11 cellular contexts compared by ENCODE assay signal in the genomic region with DNA sequence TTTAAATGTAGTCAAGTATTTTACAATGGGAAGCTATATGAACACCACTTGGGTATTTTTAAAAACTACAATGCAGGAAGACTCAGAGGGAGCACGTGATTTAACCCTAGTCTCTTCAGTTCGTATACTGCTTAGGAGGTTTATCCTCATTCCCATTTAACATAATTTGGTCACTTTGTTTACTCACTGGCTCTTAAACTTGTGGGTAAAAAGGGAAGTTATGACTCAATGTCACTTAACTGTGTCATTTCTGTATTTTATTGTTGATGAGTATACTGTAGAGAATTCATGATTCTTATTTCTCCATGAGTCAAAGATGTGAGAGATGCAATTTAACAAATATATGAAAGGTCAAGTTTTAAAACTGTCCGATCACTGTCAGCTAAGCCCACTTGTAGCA. TPM values are rescaled to one million over a fixed set of nuclear protein-coding genes. Genes with fewer than 3 reads are reported as not detected.
DNase-seq lines count a peak whose midpoint lies in the region; ATAC-seq, FAIRE-seq and TF ChIP-seq lines count a peak whose summit lies in the region.
"Had no signal": no experiment of that assay in that cellular context is flagged by ENCODE, and none has a peak within 500 bp of the region (broad histone marks: within the 10 kb centered on the region; RNA-seq: fewer than 3 reads in every experiment).

No MANE protein-coding gene starts in this region.

- peak in 1 of 3 donors; percentile 3 for DNase-seq in CD4-positive, CD25-positive, alpha-beta regulatory T cell
- peak; percentile 96 for DNase-seq in PC-3
- peak; percentile 41 for DNase-seq in glomerular endothelial cell (ENCODE audit: extremely low read depth, low read depth, low spot score)
- no peak for DNase-seq in NCI-H146 (lab: John Stamatoyannopoulos, UW)
- no peak for DNase-seq in D721Med (ENCODE audit: insufficient read length, low spot score)

- no peaks in the 10 kb centered on the region for H3K27me3 Mint-ChIP-seq in CD4-positive, CD25-positive, alpha-beta regulatory T cell

- H3K9me3 ChIP-seq in CD4-positive, CD25-positive, alpha-beta regulatory T cell (ENCODE audit: control insufficient read depth in 2 of 2, low read length in 2 of 2), result no peaks in the 10 kb centered on the region
- H3K9me3 ChIP-seq in PC-3 (ENCODE audit: low read length), result no peaks in the 10 kb centered on the region

- no TSS peak for BruUV-seq in PC-3 (replicated peaks; lab: Mats Ljungman, UMichigan)

- H3K9me2 ChIP-seq in PC-3 (replicated peaks; ENCODE audit: low read length), result no peaks in the 10 kb centered on the region

- H3K4me1 ChIP-seq in CD4-positive, CD25-positive, alpha-beta regulatory T cell (ENCODE audit: control insufficient read depth, insufficient read depth, low read length, poor library complexity, severe bottlenecking), result no peaks in the 10 kb centered on the region
- peaks cover 24% of the 10 kb centered on the region for H3K4me1 ChIP-seq in PC-3 (ENCODE audit: insufficient read depth, low read length)
- H3K4me1 ChIP-seq: parathyroid adenoma had no signal

- peaks cover 7 to 12% (median 9%) of the 10 kb centered on the region in 4 donors for H3K4me1 Mint-ChIP-seq in CD4-positive, CD25-positive, alpha-beta regulatory T cell

- POLR2A ChIA-PET in PC-3 (lab: Charles Lee; ENCODE audit: unreplicated experiment), result no interaction called here

- peaks cover 4% of the 10 kb centered on the region for H3F3A ChIP-seq in PC-3 (ENCODE audit: low read length, unreplicated experiment)

- H3K9ac ChIP-seq in PC-3 (ENCODE audit: low read length), result no peak overlapping the region; the same call in 1 of the 2 replicates

- CTCF ChIA-PET in PC-3 (lab: Charles Lee), result interaction anchor here (0.6 kb wide), 2 partner anchors 31 to 39 kb away, joined by 4 to 14 read pairs; no protein-coding TSS in a partner anchor

- H2AFZ ChIP-seq in PC-3 (ENCODE audit: low read length), result no peak overlapping the region
- H2AFZ ChIP-seq: parathyroid adenoma had no signal

- H3K4me3 ChIP-seq in CD4-positive, CD25-positive, alpha-beta regulatory T cell (ENCODE audit: low read depth, low read length), result no peak overlapping the region
- no peak overlapping the region for H3K4me3 ChIP-seq in PC-3 (ENCODE audit: low read length)
- H3K4me3 ChIP-seq: cardiac muscle cell had no signal

- intact Hi-C loops in PC-3 (cut with micrococcal nuclease), result loop anchor here (2.0 to 5.0 kb wide), 2 partner anchors 49 to 71 kb away; partner anchors contain the start of gene SLC66A3

- peaks cover 33% of the 10 kb centered on the region for H3K36me3 Mint-ChIP-seq in CD4-positive, CD25-positive, alpha-beta regulatory T cell

- no peaks in the 10 kb centered on the region for H3K27me3 ChIP-seq in CD4-positive, CD25-positive, alpha-beta regulatory T cell (ENCODE audit: control insufficient read depth, insufficient read depth, low read length)
- H3K27me3 ChIP-seq in PC-3 (ENCODE audit: low read length), result no peaks in the 10 kb centered on the region
- H3K27me3 ChIP-seq: cardiac muscle cell had no signal

- peak overlapping the region in 2 of 3 donors; percentile 3 to 15 for H3K27ac Mint-ChIP-seq in CD4-positive, CD25-positive, alpha-beta regulatory T cell

- peak overlapping the region; percentile 65 for H3K4me2 ChIP-seq in PC-3 (ENCODE audit: low read length)

- H3K27ac ChIP-seq in CD4-positive, CD25-positive, alpha-beta regulatory T cell (ENCODE audit: insufficient read depth, low read length, poor library complexity, severe bottlenecking), result no peak overlapping the region
- peak overlapping the region; percentile 67 for H3K27ac ChIP-seq in PC-3 (ENCODE audit: low read length)
- H3K27ac ChIP-seq: cardiac muscle cell, parathyroid adenoma had no signal

- no peaks in the 10 kb centered on the region for H4K20me1 ChIP-seq in PC-3 (ENCODE audit: low read length)

- peak; percentile 12 to 18 for ATAC-seq in CD4-positive, CD25-positive, alpha-beta regulatory T cell (ENCODE audit: low read depth in 2 of 2)
- peak; percentile 88 for ATAC-seq in GM21786 (IDR thresholded peaks at IDR 0.05; ENCODE audit: unreplicated experiment)
- ATAC-seq in PC-3, result peak; percentile 94
- no peak for ATAC-seq in GM18519 (IDR thresholded peaks at IDR 0.05; ENCODE audit: low FRiP score, unreplicated experiment)
- ATAC-seq in GM21825 (IDR thresholded peaks at IDR 0.05; ENCODE audit: unreplicated experiment), result no peak

- TF ChIP-seq CTCF in PC-3 (conservative IDR thresholded peaks at IDR 0.05; ENCODE audit: low read depth, low read length) (no peak), D721Med (IDR thresholded peaks at IDR 0.05; ENCODE audit: insufficient read depth, missing control alignments) (no peak)

- H3K4me3 Mint-ChIP-seq in CD4-positive, CD25-positive, alpha-beta regulatory T cell, result no peak overlapping the region

- H3K79me2 ChIP-seq in PC-3 (ENCODE audit: low read length), result 0 out of 2 replicates have a peak, but pooled peaks cover 3% of the 10 kb centered on the region
- H3K79me2 ChIP-seq: parathyroid adenoma had no signal

- H3K9me3 Mint-ChIP-seq in CD4-positive, CD25-positive, alpha-beta regulatory T cell, result no peaks in the 10 kb centered on the region

- FAIRE-seq in D721Med (lab: Jason Lieb, UNC), result no peak
- FAIRE-seq: GM18507 had no signal

- H3K36me3 ChIP-seq in CD4-positive, CD25-positive, alpha-beta regulatory T cell (ENCODE audit: control insufficient read depth, insufficient read depth, low read length), result peaks cover 52% of the 10 kb centered on the region
- peaks cover 34% of the 10 kb centered on the region for H3K36me3 ChIP-seq in PC-3 (ENCODE audit: low read depth, low read length)

RNA-seq across cellular contexts. Expression of gene SLC66A3, which starts 48.2 kb away (rescaled TPM):
- total RNA-seq in CD4-positive, CD25-positive, alpha-beta regulatory T cell, result 26.9 TPM
- 10 to 100 TPM; 59.2 to 93.1 (median 78.1) TPM for polyA plus RNA-seq in CD4-positive, CD25-positive, alpha-beta regulatory T cell
- 12.6 and 19.2 TPM in 2 replicates for total RNA-seq in PC-3 (2014; rRNA removed)
- 23.3 and 41.5 TPM in 2 replicates for total RNA-seq in glomerular endothelial cell

Comparison
In these comparisons a context has a peak if more than half of its experiments do, and no peak if none do; other contexts are left out.
1. ATAC-seq: peak in CD4-positive, CD25-positive, alpha-beta regulatory T cell (2 of 2), GM21786 (single experiment) and PC-3 (single experiment); none in GM18519 (single experiment) and GM21825 (single experiment).
2. DNase-seq: peak in PC-3 (single experiment) and glomerular endothelial cell (single experiment); none in NCI-H146 (single experiment) and D721Med (single experiment).